Comparison of ENCODE assay signal across 1 cellular context in the genomic region with DNA sequence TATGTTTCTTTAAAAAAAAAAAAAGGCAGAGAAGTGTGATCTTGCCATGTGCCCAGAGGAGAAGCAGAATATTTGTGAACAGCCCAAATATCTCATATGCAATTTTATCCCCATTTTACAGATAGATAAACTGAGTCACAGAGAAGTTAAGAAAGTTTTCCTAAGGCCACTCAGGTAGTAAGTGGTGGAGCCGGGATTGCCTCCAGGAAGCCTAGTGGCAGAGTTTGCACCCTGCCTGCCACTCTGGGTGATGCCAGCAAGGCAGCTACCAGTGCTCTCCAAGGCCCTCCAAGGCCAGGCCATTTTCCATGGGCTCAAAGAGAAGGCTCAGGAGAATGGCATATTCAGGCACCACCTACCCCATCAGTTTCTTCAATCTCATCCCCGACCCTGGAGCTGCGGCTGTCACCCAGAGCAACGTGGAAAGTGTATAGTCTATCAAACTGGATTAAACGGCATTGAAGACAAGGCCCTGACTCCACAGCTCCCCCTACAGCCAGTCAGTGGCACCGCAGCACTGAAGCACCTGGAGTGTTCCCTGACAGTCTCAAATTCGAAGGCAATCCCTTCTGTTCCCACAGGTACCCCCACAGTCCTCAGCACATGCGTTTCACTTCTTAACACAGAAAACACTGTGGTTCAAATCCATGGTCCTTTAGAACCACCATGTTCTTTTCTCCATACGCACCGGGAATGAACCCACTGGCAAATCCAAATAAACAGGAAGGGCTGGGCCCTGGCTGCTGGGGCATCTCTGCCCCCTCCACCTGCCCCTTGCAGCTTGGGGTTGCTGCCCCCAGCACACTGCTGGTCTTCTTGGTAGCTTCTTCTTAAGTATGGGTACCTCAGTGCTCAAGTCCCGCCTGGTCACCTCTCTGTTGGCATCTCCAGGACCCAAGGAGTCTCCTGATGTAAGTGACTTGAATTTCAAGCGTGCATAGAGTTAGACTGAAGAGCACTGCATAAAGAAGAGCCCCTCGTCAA.
TF ChIP-seq lines count a peak whose summit lies in the region.

No MANE protein-coding gene starts in this region.

TF ChIP-seq in GM23338, 12 proteins besides CTCF, POLR2A, EP300 and RAD21:
- TF ChIP-seq, protein P1, sequence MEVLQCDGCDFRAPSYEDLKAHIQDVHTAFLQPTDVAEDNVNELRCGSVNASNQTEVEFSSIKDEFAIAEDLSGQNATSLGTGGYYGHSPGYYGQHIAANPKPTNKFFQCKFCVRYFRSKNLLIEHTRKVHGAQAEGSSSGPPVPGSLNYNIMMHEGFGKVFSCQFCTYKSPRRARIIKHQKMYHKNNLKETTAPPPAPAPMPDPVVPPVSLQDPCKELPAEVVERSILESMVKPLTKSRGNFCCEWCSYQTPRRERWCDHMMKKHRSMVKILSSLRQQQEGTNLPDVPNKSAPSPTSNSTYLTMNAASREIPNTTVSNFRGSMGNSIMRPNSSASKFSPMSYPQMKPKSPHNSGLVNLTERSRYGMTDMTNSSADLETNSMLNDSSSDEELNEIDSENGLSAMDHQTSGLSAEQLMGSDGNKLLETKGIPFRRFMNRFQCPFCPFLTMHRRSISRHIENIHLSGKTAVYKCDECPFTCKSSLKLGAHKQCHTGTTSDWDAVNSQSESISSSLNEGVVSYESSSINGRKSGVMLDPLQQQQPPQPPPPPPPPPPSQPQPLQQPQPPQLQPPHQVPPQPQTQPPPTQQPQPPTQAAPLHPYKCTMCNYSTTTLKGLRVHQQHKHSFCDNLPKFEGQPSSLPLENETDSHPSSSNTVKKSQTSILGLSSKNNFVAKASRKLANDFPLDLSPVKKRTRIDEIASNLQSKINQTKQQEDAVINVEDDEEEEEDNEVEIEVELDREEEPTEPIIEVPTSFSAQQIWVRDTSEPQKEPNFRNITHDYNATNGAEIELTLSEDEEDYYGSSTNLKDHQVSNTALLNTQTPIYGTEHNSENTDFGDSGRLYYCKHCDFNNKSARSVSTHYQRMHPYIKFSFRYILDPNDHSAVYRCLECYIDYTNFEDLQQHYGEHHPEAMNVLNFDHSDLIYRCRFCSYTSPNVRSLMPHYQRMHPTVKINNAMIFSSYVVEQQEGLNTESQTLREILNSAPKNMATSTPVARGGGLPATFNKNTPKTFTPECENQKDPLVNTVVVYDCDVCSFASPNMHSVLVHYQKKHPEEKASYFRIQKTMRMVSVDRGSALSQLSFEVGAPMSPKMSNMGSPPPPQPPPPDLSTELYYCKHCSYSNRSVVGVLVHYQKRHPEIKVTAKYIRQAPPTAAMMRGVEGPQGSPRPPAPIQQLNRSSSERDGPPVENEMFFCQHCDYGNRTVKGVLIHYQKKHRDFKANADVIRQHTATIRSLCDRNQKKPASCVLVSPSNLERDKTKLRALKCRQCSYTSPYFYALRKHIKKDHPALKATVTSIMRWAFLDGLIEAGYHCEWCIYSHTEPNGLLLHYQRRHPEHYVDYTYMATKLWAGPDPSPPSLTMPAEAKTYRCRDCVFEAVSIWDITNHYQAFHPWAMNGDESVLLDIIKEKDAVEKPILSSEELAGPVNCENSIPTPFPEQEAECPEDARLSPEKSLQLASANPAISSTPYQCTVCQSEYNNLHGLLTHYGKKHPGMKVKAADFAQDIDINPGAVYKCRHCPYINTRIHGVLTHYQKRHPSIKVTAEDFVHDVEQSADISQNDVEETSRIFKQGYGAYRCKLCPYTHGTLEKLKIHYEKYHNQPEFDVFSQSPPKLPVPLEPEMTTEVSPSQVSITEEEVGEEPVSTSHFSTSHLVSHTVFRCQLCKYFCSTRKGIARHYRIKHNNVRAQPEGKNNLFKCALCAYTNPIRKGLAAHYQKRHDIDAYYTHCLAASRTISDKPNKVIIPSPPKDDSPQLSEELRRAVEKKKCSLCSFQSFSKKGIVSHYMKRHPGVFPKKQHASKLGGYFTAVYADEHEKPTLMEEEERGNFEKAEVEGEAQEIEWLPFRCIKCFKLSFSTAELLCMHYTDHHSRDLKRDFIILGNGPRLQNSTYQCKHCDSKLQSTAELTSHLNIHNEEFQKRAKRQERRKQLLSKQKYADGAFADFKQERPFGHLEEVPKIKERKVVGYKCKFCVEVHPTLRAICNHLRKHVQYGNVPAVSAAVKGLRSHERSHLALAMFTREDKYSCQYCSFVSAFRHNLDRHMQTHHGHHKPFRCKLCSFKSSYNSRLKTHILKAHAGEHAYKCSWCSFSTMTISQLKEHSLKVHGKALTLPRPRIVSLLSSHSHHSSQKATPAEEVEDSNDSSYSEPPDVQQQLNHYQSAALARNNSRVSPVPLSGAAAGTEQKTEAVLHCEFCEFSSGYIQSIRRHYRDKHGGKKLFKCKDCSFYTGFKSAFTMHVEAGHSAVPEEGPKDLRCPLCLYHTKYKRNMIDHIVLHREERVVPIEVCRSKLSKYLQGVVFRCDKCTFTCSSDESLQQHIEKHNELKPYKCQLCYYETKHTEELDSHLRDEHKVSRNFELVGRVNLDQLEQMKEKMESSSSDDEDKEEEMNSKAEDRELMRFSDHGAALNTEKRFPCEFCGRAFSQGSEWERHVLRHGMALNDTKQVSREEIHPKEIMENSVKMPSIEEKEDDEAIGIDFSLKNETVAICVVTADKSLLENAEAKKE (CRISPR knock-in tag; IDR thresholded peaks at IDR 0.05): no peak
- no peak for TF ChIP-seq EZH2phosphoT487 (IDR thresholded peaks at IDR 0.05; ENCODE audit: unreplicated experiment)
- no peak for TF ChIP-seq POLR2AphosphoS5 (IDR thresholded peaks at IDR 0.05; ENCODE audit: low read depth)
- no peak for TF ChIP-seq JUNB (IDR thresholded peaks at IDR 0.05; ENCODE audit: unreplicated experiment)
- TF ChIP-seq NANOG (IDR thresholded peaks at IDR 0.05; ENCODE audit: borderline replicate concordance): no peak
- TF ChIP-seq, protein P2, sequence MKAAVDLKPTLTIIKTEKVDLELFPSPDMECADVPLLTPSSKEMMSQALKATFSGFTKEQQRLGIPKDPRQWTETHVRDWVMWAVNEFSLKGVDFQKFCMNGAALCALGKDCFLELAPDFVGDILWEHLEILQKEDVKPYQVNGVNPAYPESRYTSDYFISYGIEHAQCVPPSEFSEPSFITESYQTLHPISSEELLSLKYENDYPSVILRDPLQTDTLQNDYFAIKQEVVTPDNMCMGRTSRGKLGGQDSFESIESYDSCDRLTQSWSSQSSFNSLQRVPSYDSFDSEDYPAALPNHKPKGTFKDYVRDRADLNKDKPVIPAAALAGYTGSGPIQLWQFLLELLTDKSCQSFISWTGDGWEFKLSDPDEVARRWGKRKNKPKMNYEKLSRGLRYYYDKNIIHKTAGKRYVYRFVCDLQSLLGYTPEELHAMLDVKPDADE (IDR thresholded peaks at IDR 0.05): no peak
- TF ChIP-seq ZNF114 (CRISPR knock-in tag; IDR thresholded peaks at IDR 0.05): no peak
TF ChIP-seq in GM23338: peak in this region for 0.
